ENCODE assay signal across 12 cellular contexts in genomic region chr2:231720971-231721640, GRCh38. TPM values are rescaled to one million over a fixed set of nuclear protein-coding genes. Genes with fewer than 3 reads are reported as not detected.
DNase-seq lines count a peak whose midpoint lies in the region; ATAC-seq and TF ChIP-seq lines count a peak whose summit lies in the region.
"Had no signal": no experiment of that assay in that cellular context is flagged by ENCODE, and none has a peak within 500 bp of the region (broad histone marks: within the 10 kb centered on the region; RNA-seq: fewer than 3 reads in every experiment).

No MANE protein-coding gene starts in this region.

- peak overlapping the region; percentile 97 for H3K27ac ChIP-seq in OCI-LY3 (ENCODE audit: low read length)
- H3K27ac ChIP-seq: ascending aorta, neutrophil had no signal

- H3K4me1 ChIP-seq in OCI-LY3 (ENCODE audit: low read length): peaks cover 38% of the 10 kb centered on the region

- H3K27ac Mint-ChIP-seq in osteocyte (ENCODE audit: unreplicated experiment): no peak overlapping the region

- H3K9me3 ChIP-seq in OCI-LY3 (ENCODE audit: insufficient read depth, low read length): no peaks in the 10 kb centered on the region
- H3K9me3 ChIP-seq: ascending aorta, neutrophil had no signal

- no peaks in the 10 kb centered on the region for H3K36me3 ChIP-seq in OCI-LY3 (replicated peaks; ENCODE audit: low read depth, low read length)
- H3K36me3 ChIP-seq: ascending aorta, neutrophil had no signal

- H3K4me2 ChIP-seq in OCI-LY3 (ENCODE audit: low read length): peak overlapping the region; percentile 69

- DNase-seq in GM10266 (ENCODE audit: extremely low spot score) (peak; percentile 62), dermis blood vessel endothelial cell (no peak), AG08396 (ENCODE audit: low spot score) (no peak), osteocyte (ENCODE audit: extremely low spot score, unreplicated experiment) (no peak), NCI-H345 treated with DMSO at 0.1 percent for 48 hours (lab: John Stamatoyannopoulos, UW; ENCODE audit: unreplicated experiment) (no peak)
- DNase-seq: CD8-positive, alpha-beta memory T cell; NCI-H345 had no signal

- no peaks in the 10 kb centered on the region for H4K20me1 ChIP-seq in OCI-LY3 (ENCODE audit: insufficient read depth, low read length)

- peak; percentile 16 for TF ChIP-seq CTCF in GM10266 (IDR thresholded peaks at IDR 0.05; ENCODE audit: control insufficient read depth, insufficient read depth, low read depth, missing control alignments)
- peak; percentile 15 for TF ChIP-seq CTCF in OCI-LY3 (IDR thresholded peaks at IDR 0.05; ENCODE audit: low read depth, low read length)
- no peak for TF ChIP-seq CTCF in osteocyte (IDR thresholded peaks at IDR 0.05)

- H3K27me3 Mint-ChIP-seq in osteocyte (ENCODE audit: unreplicated experiment): no peaks in the 10 kb centered on the region

- no peak overlapping the region for H2AFZ ChIP-seq in OCI-LY3 (ENCODE audit: low read depth, low read length)

- H3K79me2 ChIP-seq in OCI-LY3 (ENCODE audit: low read length): no peaks in the 10 kb centered on the region

- peak overlapping the region; percentile 30; the same call in 1 of the 2 replicates for H3K4me3 ChIP-seq in OCI-LY3 (ENCODE audit: low read length)
- H3K4me3 ChIP-seq: ascending aorta had no signal

- no peaks in the 10 kb centered on the region for H3K36me3 Mint-ChIP-seq in osteocyte (ENCODE audit: unreplicated experiment)
- H3K36me3 Mint-ChIP-seq: CD8-positive, alpha-beta memory T cell had no signal

- no peaks in the 10 kb centered on the region for H3K9me3 Mint-ChIP-seq in osteocyte (ENCODE audit: unreplicated experiment)
- H3K9me3 Mint-ChIP-seq: CD8-positive, alpha-beta memory T cell had no signal

- H3K27me3 ChIP-seq in OCI-LY3 (ENCODE audit: low read depth, low read length): no peaks in the 10 kb centered on the region
- H3K27me3 ChIP-seq: ascending aorta, neutrophil had no signal

- no peak overlapping the region for H3K4me3 Mint-ChIP-seq in osteocyte (ENCODE audit: unreplicated experiment)
- H3K4me3 Mint-ChIP-seq: CD8-positive, alpha-beta memory T cell had no signal

- H3K4me1 Mint-ChIP-seq in osteocyte (ENCODE audit: unreplicated experiment): peaks cover 13% of the 10 kb centered on the region
- H3K4me1 Mint-ChIP-seq: CD8-positive, alpha-beta memory T cell had no signal

- ATAC-seq in GM19328 (IDR thresholded peaks at IDR 0.05; ENCODE audit: unreplicated experiment) (peak; percentile 54), HG02981 (IDR thresholded peaks at IDR 0.05; ENCODE audit: unreplicated experiment) (peak; percentile 66)

- peak overlapping the region; percentile 62 for H3K9ac ChIP-seq in OCI-LY3 (ENCODE audit: low read length)

RNA-seq across cellular contexts. Expression of gene PTMA, which starts 12.8 kb away (rescaled TPM):
- 1,131 and 1,294 TPM in 2 replicates for total RNA-seq in dermis blood vessel endothelial cell
- 709 and 776 TPM in 2 replicates for total RNA-seq in osteocyte

RNA-seq across cellular contexts. Expression of gene PDE6D, which starts 60.0 kb away (rescaled TPM):
- 22.7 and 29.8 TPM in 2 replicates for total RNA-seq in dermis blood vessel endothelial cell
- total RNA-seq in osteocyte: 16.9 and 17.6 TPM in 2 replicates
